Comparison of ENCODE assay signal across 8 cellular contexts in the genomic region with DNA sequence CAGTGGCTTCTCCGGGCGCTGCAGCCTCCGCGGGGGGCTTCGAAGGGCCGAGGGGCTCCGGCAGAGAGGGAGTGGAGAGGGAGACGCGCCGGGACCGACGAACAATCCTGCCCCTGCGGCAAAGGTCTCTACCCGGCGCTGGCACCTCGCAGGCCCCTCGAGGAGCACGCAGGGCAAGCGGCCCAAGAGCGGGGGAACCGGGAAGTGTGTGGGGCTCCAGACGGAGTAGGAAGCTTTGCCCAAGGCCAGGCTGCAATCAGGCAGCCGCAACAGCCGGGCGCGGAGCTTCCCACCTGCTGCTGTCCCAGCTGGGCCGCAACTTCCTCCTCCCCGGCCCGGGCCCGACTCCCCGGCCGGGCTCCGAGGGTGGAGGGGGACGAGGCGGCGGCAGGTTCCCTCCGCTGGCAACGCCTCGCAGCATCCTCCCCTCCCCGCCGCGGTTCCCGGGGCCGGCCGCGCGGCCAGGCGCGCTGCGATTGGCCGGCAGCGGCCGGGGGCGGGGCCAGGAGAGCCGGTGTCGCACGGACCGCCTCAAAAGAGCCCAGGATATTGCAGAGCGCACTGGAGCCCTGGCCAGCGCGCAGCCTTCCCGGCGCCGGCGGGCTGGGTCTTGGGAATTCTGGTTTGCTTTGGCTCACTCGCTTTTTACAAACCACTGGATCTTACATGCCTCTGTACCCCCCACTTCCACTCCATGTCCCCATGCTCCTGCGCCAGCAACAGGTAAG. TPM values are rescaled to one million over a fixed set of nuclear protein-coding genes. Genes with fewer than 3 reads are reported as not detected.
DNase-seq lines count a peak whose midpoint lies in the region; ATAC-seq, FAIRE-seq and TF ChIP-seq lines count a peak whose summit lies in the region.

Gene KCNJ2, plus strand, starts transcription at position 554 of the 728 bp plus-strand sequence. CDS start 5,508 bp downstream, outside the sequence.

- peaks cover 54% of the 10 kb centered on the region for H3K27me3 Mint-ChIP-seq in activated CD8-positive, alpha-beta T cell treated with anti-CD3 and anti-CD28 coated beads for 36 hours
- H3K27me3 Mint-ChIP-seq in stimulated activated memory B cell treated with anti-CD40 and anti-IgM and Interleukin-4, amounts not matched to agents 10 μg/mL and 1 μg/mL and 100 μg/mL, for 72 hours, result peaks cover 63% of the 10 kb centered on the region

- H3K4me3 Mint-ChIP-seq in activated CD8-positive, alpha-beta T cell treated with anti-CD3 and anti-CD28 coated beads for 36 hours, result peak within 1 kb of the TSS; percentile 59
- peak within 1 kb of the TSS; percentile 60 for H3K4me3 Mint-ChIP-seq in stimulated activated memory B cell treated with anti-CD40 and anti-IgM and Interleukin-4, amounts not matched to agents 10 μg/mL and 1 μg/mL and 100 μg/mL, for 72 hours

- no peaks in the 10 kb centered on the region for H3K9me3 ChIP-seq in BLaER1

- no peaks in the 10 kb centered on the region for H3K36me3 Mint-ChIP-seq in activated CD8-positive, alpha-beta T cell treated with anti-CD3 and anti-CD28 coated beads for 36 hours (ENCODE audit: low read depth)
- no peaks in the 10 kb centered on the region for H3K36me3 Mint-ChIP-seq in stimulated activated memory B cell treated with anti-CD40 and anti-IgM and Interleukin-4, amounts not matched to agents 10 μg/mL and 1 μg/mL and 100 μg/mL, for 72 hours

- POLR2A ChIA-PET in activated CD8-positive, alpha-beta T cell treated with anti-CD3 and anti-CD28 coated beads for 36 hours (lab: Charles Lee), result no interaction called here

- peak within 1 kb of the TSS; percentile 97 for H3K27ac ChIP-seq in BLaER1

- CTCF ChIA-PET in activated CD8-positive, alpha-beta T cell treated with anti-CD3 and anti-CD28 coated beads for 36 hours (lab: Charles Lee), result no interaction called here

- intact Hi-C loops in activated CD8-positive, alpha-beta T cell treated with anti-CD3 and anti-CD28 coated beads for 36 hours (cut with micrococcal nuclease), result no loop called here

- peak within 1 kb of the TSS; percentile 93 for H3K9ac ChIP-seq in BLaER1

- H3K27ac Mint-ChIP-seq in activated CD8-positive, alpha-beta T cell treated with anti-CD3 and anti-CD28 coated beads for 36 hours, result no peak within 1 kb of the TSS
- no peak within 1 kb of the TSS for H3K27ac Mint-ChIP-seq in stimulated activated memory B cell treated with anti-CD40 and anti-IgM and Interleukin-4, amounts not matched to agents 10 μg/mL and 1 μg/mL and 100 μg/mL, for 72 hours

- no peaks in the 10 kb centered on the region for H3K27me3 ChIP-seq in BLaER1

- no peak for TF ChIP-seq CTCF in activated CD8-positive, alpha-beta T cell treated with anti-CD3 and anti-CD28 coated beads for 36 hours (IDR thresholded peaks at IDR 0.05)

- H3K9me3 Mint-ChIP-seq in activated CD8-positive, alpha-beta T cell treated with anti-CD3 and anti-CD28 coated beads for 36 hours, result no peaks in the 10 kb centered on the region
- H3K9me3 Mint-ChIP-seq in stimulated activated memory B cell treated with anti-CD40 and anti-IgM and Interleukin-4, amounts not matched to agents 10 μg/mL and 1 μg/mL and 100 μg/mL, for 72 hours, result no peaks in the 10 kb centered on the region

- DNase-seq in GM19239 (ENCODE audit: insufficient read length, low spot score) (peak; percentile 67), NCI-H446 (lab: John Stamatoyannopoulos, UW) (peak; percentile 88 to 94), erythroblast (lab: John Stamatoyannopoulos, UW) (peak; percentile 31 to 54), midbrain (lab: John Stamatoyannopoulos, UW) (peak; percentile 93)
- DNase-seq in activated CD8-positive, alpha-beta T cell treated with anti-CD3 and anti-CD28 coated beads for 36 hours, result peak; percentile 65

- peaks cover 48% of the 10 kb centered on the region for H3K4me1 ChIP-seq in BLaER1

- H3K4me1 Mint-ChIP-seq in activated CD8-positive, alpha-beta T cell treated with anti-CD3 and anti-CD28 coated beads for 36 hours (ENCODE audit: low read depth), result peaks cover 14% of the 10 kb centered on the region
- H3K4me1 Mint-ChIP-seq in stimulated activated memory B cell treated with anti-CD40 and anti-IgM and Interleukin-4, amounts not matched to agents 10 μg/mL and 1 μg/mL and 100 μg/mL, for 72 hours, result peaks cover 18% of the 10 kb centered on the region

- no peak for FAIRE-seq in GM19239 (lab: Jason Lieb, UNC)

- H3K4me2 ChIP-seq in BLaER1, result peak within 1 kb of the TSS; percentile 76

- ATAC-seq in HG03280 (IDR thresholded peaks at IDR 0.05; ENCODE audit: unreplicated experiment), result peak; percentile 100
- peak; percentile 98 for ATAC-seq in activated CD8-positive, alpha-beta T cell treated with anti-CD3 and anti-CD28 coated beads for 36 hours
- peak; percentile 83 for ATAC-seq in stimulated activated memory B cell treated with anti-CD40 and anti-IgM and Interleukin-4, amounts not matched to agents 10 μg/mL and 1 μg/mL and 100 μg/mL, for 72 hours

- TF ChIP-seq POLR2A in erythroblast (IDR thresholded peaks at IDR 0.05; ENCODE audit: low read length), result no peak

- H4K20me1 ChIP-seq in BLaER1, result peaks cover 24% of the 10 kb centered on the region

- peak within 1 kb of the TSS; percentile 75 for H3K4me3 ChIP-seq in BLaER1

- H3K36me3 ChIP-seq in BLaER1, result peaks cover 6% of the 10 kb centered on the region; the same call in 1 of the 2 replicates

RNA-seq across cellular contexts. Expression of gene KCNJ2, which starts in this region (rescaled TPM):
- not detected for total RNA-seq in activated CD8-positive, alpha-beta T cell treated with anti-CD3 and anti-CD28 coated beads for 36 hours

Comparison
In these comparisons a context has a peak if more than half of its experiments do, and no peak if none do; other contexts are left out.
1. Peak in every context shown above with its lines: DNase-seq, ATAC-seq, H3K4me3 ChIP-seq and H3K27ac ChIP-seq.
2. Peak in DNase-seq and ATAC-seq in activated CD8-positive, alpha-beta T cell treated with anti-CD3 and anti-CD28 coated beads for 36 hours; RNA of the gene not detected or under 1 TPM.
3. DNase-seq: peak in every context shown above with its lines; median percentile 93 in midbrain; 91 in NCI-H446; 67 in GM19239; 65 in activated CD8-positive, alpha-beta T cell treated with anti-CD3 and anti-CD28 coated beads for 36 hours; 42 in erythroblast.